ENCODE assay signal across 30 cellular contexts in the genomic region with DNA sequence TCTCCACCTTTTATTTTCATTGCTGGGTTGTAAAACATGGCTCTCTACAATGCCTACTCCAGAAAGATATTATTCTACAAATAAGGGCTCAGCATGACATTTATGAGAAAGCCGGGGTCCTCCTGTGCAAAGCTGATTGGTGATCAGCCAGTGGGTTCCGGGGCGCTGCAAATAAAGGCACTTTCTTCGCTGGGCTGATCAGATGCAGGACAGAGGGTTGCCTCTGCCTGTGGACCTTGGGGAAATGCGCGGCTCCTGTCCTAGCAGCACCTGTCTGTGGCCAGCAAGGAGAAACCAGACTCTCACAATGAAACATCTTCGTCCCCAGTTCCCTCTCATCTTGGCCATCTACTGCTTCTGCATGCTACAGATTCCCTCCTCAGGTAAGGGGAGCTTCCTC. TPM values are rescaled to one million over a fixed set of nuclear protein-coding genes. Genes with fewer than 3 reads are reported as not detected.
"Had no signal": no experiment of that assay in that cellular context is flagged by ENCODE, and none has a peak within 500 bp of the region (broad histone marks: within the 10 kb centered on the region; RNA-seq: fewer than 3 reads in every experiment).

A gene with protein sequence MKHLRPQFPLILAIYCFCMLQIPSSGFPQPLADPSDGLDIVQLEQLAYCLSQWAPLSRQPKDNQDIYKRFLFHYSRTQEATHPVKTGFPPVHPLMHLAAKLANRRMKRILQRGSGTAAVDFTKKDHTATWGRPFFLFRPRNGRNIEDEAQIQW (plus strand): TSS at position 301 of the 400 bp plus-strand sequence. CDS start 7 bp downstream, at position 308.

- H3K4me3 ChIP-seq: ascending aorta, cardiac muscle cell had no signal

- ATAC-seq: activated CD4-positive, alpha-beta T cell treated with anti-CD3 and anti-CD28 coated beads for 36 hours; activated CD4-positive, CD25-positive, alpha-beta regulatory T cell treated with anti-CD3 and anti-CD28 coated beads, Interleukin-2, amount 50 U/mL, for 24 hours; activated CD8-positive, alpha-beta memory T cell treated with anti-CD3 and anti-CD28 coated beads, Interleukin-2, amount 10 ng/mL, durations not matched to agents 7 days and 5 days; activated CD8-positive, alpha-beta T cell treated with anti-CD3 and anti-CD28 coated beads, Interleukin-2, amount 10 ng/mL, durations not matched to agents 7 days and 5 days; activated naive CD8-positive, alpha-beta T cell treated with anti-CD3 and anti-CD28 coated beads, Interleukin-2, amount 50 U/mL, for 24 hours; T-helper 17 cell had no signal

- H3K27me3 ChIP-seq: ascending aorta, cardiac muscle cell had no signal

- FAIRE-seq: bronchial epithelial cell had no signal

- DNase-seq: activated CD4-positive, alpha-beta memory T cell treated with anti-CD3 and anti-CD28 coated beads, Interleukin-2, amount 10 ng/mL, durations not matched to agents 7 days and 5 days; activated CD4-positive, alpha-beta T cell treated with anti-CD3 and anti-CD28 coated beads for 1 hour; activated CD4-positive, alpha-beta T cell treated with anti-CD3 and anti-CD28 coated beads, Interleukin-2, amount 10 ng/mL, durations not matched to agents 7 days and 5 days; activated CD4-positive, CD25-positive, alpha-beta regulatory T cell; activated CD8-positive, alpha-beta memory T cell treated with anti-CD3 and anti-CD28 coated beads for 24 hours; activated CD8-positive, alpha-beta memory T cell treated with anti-CD3 and anti-CD28 coated beads, Interleukin-2, amount 10 ng/mL, durations not matched to agents 7 days and 5 days; activated effector memory CD4-positive, alpha-beta T cell treated with Interleukin-2 at 50 U/mL for 16 hours; activated gamma-delta T cell; activated naive CD4-positive, alpha-beta T cell treated with Interleukin-2 at 50 U/mL for 16 hours; activated T-cell treated with anti-CD3 and anti-CD28 coated beads, Interleukin-2, amount 50 U/mL, for 24 hours; anterior cingulate cortex; caudate nucleus; cerebellar nuclear complex; T-helper 17 cell; T1000; WERI-Rb-1 had no signal

- H3K36me3 ChIP-seq: ascending aorta, cardiac muscle cell, WERI-Rb-1 had no signal

- H3K4me1 ChIP-seq: ascending aorta had no signal

- H3K27ac ChIP-seq: ascending aorta, cardiac muscle cell, WERI-Rb-1 had no signal

- H3K9me3 ChIP-seq: ascending aorta had no signal

RNA-seq across cellular contexts. Expression of the gene that starts here (rescaled TPM):
- total RNA-seq: activated CD4-positive, alpha-beta memory T cell treated with anti-CD3 and anti-CD28 coated beads, Interleukin-2, amount 10 ng/mL, durations not matched to agents 7 days and 5 days; activated CD4-positive, alpha-beta T cell treated with anti-CD3 and anti-CD28 coated beads for 36 hours; activated CD4-positive, alpha-beta T cell treated with anti-CD3 and anti-CD28 coated beads, Interleukin-2, amount 10 ng/mL, durations not matched to agents 7 days and 5 days; activated CD8-positive, alpha-beta memory T cell treated with anti-CD3 and anti-CD28 coated beads, Interleukin-2, amount 10 ng/mL, durations not matched to agents 7 days and 5 days; activated CD8-positive, alpha-beta T cell treated with anti-CD3 and anti-CD28 coated beads, Interleukin-2, amount 10 ng/mL, durations not matched to agents 7 days and 5 days; activated naive CD8-positive, alpha-beta T cell treated with anti-CD3 and anti-CD28 coated beads, Interleukin-2, amount 10 ng/mL, durations not matched to agents 7 days and 5 days; activated T-helper 2 cell treated with anti-CD3 and anti-CD28 coated beads, Interferon-gamma antibody, Interleukin-2, Interleukin-4, amounts not matched to agents 10 μg/mL and 5 μg/mL and 100 μg/mL, durations not matched to agents 14 hours and 24 hours and 36 hours; ascending aorta; bronchial epithelial cell; cardiac muscle cell; chondrocyte; T-helper 1 cell treated with Interleukin-12 subunit alpha and Interleukin-12 subunit beta and Interleukin-4 antibody, amounts not matched to agents 30 ng/mL and 1 ng/mL, for 36 hours; T-helper 17 cell; T-helper 2 cell treated with Interferon-gamma antibody and Interleukin-4, amounts not matched to agents 100 ng/mL and 5 ng/mL, for 36 hours; WTC11 had no signal
- polyA plus RNA-seq: adipose tissue, cardiac muscle cell had no signal
